Comparison of ENCODE assay signal across 22 cellular contexts in the genomic region with DNA sequence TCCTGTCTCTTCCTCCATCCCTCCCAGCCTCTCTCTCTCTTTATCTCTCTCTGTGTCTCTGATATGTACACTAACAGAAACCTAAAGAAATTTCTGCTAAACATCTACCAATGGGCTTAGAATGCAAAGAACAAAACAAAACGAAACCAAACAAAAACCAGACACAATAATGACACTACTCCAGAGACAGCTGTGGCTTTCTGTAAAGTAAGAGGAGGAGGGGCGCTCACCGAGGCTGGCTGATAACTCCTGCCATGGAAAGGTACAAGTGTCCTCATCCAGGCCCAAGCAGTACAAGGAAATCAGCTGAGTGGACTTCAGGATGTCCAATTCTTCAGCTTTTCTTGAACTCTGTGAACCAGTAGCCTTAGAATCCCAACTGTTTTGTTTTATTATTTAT.
"Had no signal": no experiment of that assay in that cellular context is flagged by ENCODE, and none has a peak within 500 bp of the region (broad histone marks: within the 10 kb centered on the region; RNA-seq: fewer than 3 reads in every experiment).

No MANE protein-coding gene starts in this region.

- H3K9ac ChIP-seq: neural progenitor cell had no signal

- H3K27ac ChIP-seq: foreskin keratinocyte, lower lobe of right lung, neural progenitor cell, sigmoid colon, thoracic aorta had no signal

- ATAC-seq: activated naive CD4-positive, alpha-beta T cell treated with anti-CD3 and anti-CD28 coated beads, Interleukin-2, amount 50 U/mL, for 72 hours; activated T-helper 17 cell treated with anti-CD3 and anti-CD28 coated beads, Interleukin-2, amount 50 U/mL, for 72 hours; foreskin keratinocyte; left lobe of liver; lower lobe of right lung; naive thymus-derived CD4-positive, alpha-beta T cell had no signal

- H3K4me3 Mint-ChIP-seq: activated T-cell treated with anti-CD3 and anti-CD28 coated beads, Interleukin-2, amount 50 U/mL, for 24 hours; activated T-helper 17 cell treated with anti-CD3 and anti-CD28 coated beads, Interleukin-2, amount 50 U/mL, for 72 hours; brain; dendritic cell treated with granulocyte-macrophage colony-stimulating factor and Interleukin-4, amounts not matched to agents 40 ng/mL and 50 ng/mL, for 4 days; neural progenitor cell; type B pancreatic cell had no signal

- H3K36me3 Mint-ChIP-seq: activated naive CD4-positive, alpha-beta T cell treated with anti-CD3 and anti-CD28 coated beads, Interleukin-2, amount 50 U/mL, for 72 hours; brain; naive thymus-derived CD4-positive, alpha-beta T cell; neural progenitor cell; type B pancreatic cell had no signal

- H3K9me3 ChIP-seq: lower lobe of right lung, thoracic aorta had no signal

- H3K36me3 ChIP-seq: lower lobe of right lung, neural progenitor cell, sigmoid colon, thoracic aorta had no signal

- H3K4me1 ChIP-seq: foreskin keratinocyte, lower lobe of right lung, sigmoid colon had no signal

- H3K27me3 Mint-ChIP-seq: brain; dendritic cell treated with granulocyte-macrophage colony-stimulating factor and Interleukin-4, amounts not matched to agents 40 ng/mL and 50 ng/mL, for 4 days had no signal

- H3K4me2 ChIP-seq: neural progenitor cell had no signal

- H3K9me3 Mint-ChIP-seq: activated T-cell treated with anti-CD3 and anti-CD28 coated beads, Interleukin-2, amount 50 U/mL, for 24 hours; activated T-helper 17 cell treated with anti-CD3 and anti-CD28 coated beads, Interleukin-2, amount 50 U/mL, for 72 hours; type B pancreatic cell had no signal

- H3K27ac Mint-ChIP-seq: activated naive CD4-positive, alpha-beta T cell treated with anti-CD3 and anti-CD28 coated beads, Interleukin-2, amount 50 U/mL, for 72 hours; activated T-cell treated with anti-CD3 and anti-CD28 coated beads, Interleukin-2, amount 50 U/mL, for 24 hours; activated T-helper 17 cell treated with anti-CD3 and anti-CD28 coated beads, Interleukin-2, amount 50 U/mL, for 72 hours; brain; dendritic cell treated with granulocyte-macrophage colony-stimulating factor and Interleukin-4, amounts not matched to agents 40 ng/mL and 50 ng/mL, for 4 days; naive thymus-derived CD4-positive, alpha-beta T cell; neural progenitor cell; type B pancreatic cell had no signal

- DNase-seq: activated CD8-positive, alpha-beta memory T cell treated with anti-CD3 and anti-CD28 coated beads for 24 hours; activated CD8-positive, alpha-beta memory T cell treated with anti-CD3 and anti-CD28 coated beads, Interleukin-2, amount 50 U/mL, for 4 hours; activated T-cell treated with anti-CD3 and anti-CD28 coated beads, Interleukin-2, amount 50 U/mL, for 24 hours; aorta; effector CD8-positive, alpha-beta T cell; erythroblast; foreskin keratinocyte; lower lobe of right lung; naive thymus-derived CD4-positive, alpha-beta T cell; retina; sigmoid colon; stimulated activated CD4-positive, alpha-beta T cell treated with anti-CD3 and anti-CD28 coated beads, Interleukin-2, amount 100 ng/mL, for 48 hours; stimulated activated naive CD4-positive, alpha-beta T cell treated with Interleukin-2 at 50 U/mL for 16 hours; T-helper 9 cell had no signal

- H3K4me1 Mint-ChIP-seq: activated T-helper 17 cell treated with anti-CD3 and anti-CD28 coated beads, Interleukin-2, amount 50 U/mL, for 72 hours; brain; naive thymus-derived CD4-positive, alpha-beta T cell; neural progenitor cell had no signal

- H3K27me3 ChIP-seq: foreskin keratinocyte, neural progenitor cell, sigmoid colon had no signal

- H3K4me3 ChIP-seq: lower lobe of right lung, neural progenitor cell, sigmoid colon, thoracic aorta had no signal

- H2AFZ ChIP-seq: neural progenitor cell had no signal
